In genomic region chr14:56183631-56184157, GRCh38 we compare ENCODE assay signal across 25 cellular contexts.
"Had no signal": no experiment of that assay in that cellular context is flagged by ENCODE, and none has a peak within 500 bp of the region (broad histone marks: within the 10 kb centered on the region; RNA-seq: fewer than 3 reads in every experiment).

No MANE protein-coding gene starts in this region.

- H3K36me3 ChIP-seq: esophagus muscularis mucosa, heart right ventricle, ovary, thyroid gland had no signal

- H3K27ac ChIP-seq: coronary artery, esophagus muscularis mucosa, lower lobe of right lung, ovary, psoas muscle, sigmoid colon, stomach, thyroid gland had no signal

- ATAC-seq: heart right ventricle; left ventricle myocardium superior; lower lobe of right lung; natural killer cell; psoas muscle; right cardiac atrium; stimulated activated effector memory CD8-positive, alpha-beta T cell treated with anti-CD3 and anti-CD28 coated beads, Interleukin-12 subunit alpha, Interleukin-12 subunit beta, amount 100 ng/mL, for 72 hours had no signal

- FAIRE-seq: endothelial cell of umbilical vein had no signal

- H3K27ac Mint-ChIP-seq: natural killer cell; stimulated activated effector memory CD8-positive, alpha-beta T cell treated with anti-CD3 and anti-CD28 coated beads, Interleukin-12 subunit alpha, Interleukin-12 subunit beta, amount 100 ng/mL, for 72 hours had no signal

- H3K4me1 ChIP-seq: esophagus muscularis mucosa, lower lobe of right lung, psoas muscle had no signal

- H3K27me3 ChIP-seq: esophagus muscularis mucosa, heart right ventricle, ovary, sigmoid colon, stomach, thyroid gland had no signal

- H3K36me3 Mint-ChIP-seq: natural killer cell; stimulated activated effector memory CD8-positive, alpha-beta T cell treated with anti-CD3 and anti-CD28 coated beads, Interleukin-12 subunit alpha, Interleukin-12 subunit beta, amount 100 ng/mL, for 72 hours had no signal

- H3K4me3 Mint-ChIP-seq: natural killer cell; stimulated activated effector memory CD8-positive, alpha-beta T cell treated with anti-CD3 and anti-CD28 coated beads, Interleukin-12 subunit alpha, Interleukin-12 subunit beta, amount 100 ng/mL, for 72 hours had no signal

- DNase-seq: dermis blood vessel endothelial cell; effector memory CD4-positive, alpha-beta T cell; foreskin melanocyte; glutamatergic neuron; heart right ventricle; hippocampal formation; left ventricle myocardium superior; lower lobe of right lung; natural killer cell; occipital lobe; ovary; posterior cingulate gyrus; psoas muscle; right cardiac atrium; sigmoid colon; stimulated activated CD4-positive, alpha-beta T cell treated with anti-CD3 and anti-CD28 coated beads, Interleukin-2, amount 100 ng/mL, for 24 hours; stimulated activated CD4-positive, alpha-beta T cell treated with anti-CD3 and anti-CD28 coated beads, Interleukin-4, amount 100 ng/mL, for 24 hours; stimulated activated naive CD4-positive, alpha-beta T cell treated with Interleukin-2 at 50 U/mL for 16 hours; stomach; thyroid gland; trophoblast cell had no signal

- H3K9me3 ChIP-seq: esophagus muscularis mucosa, lower lobe of right lung, ovary, psoas muscle, sigmoid colon, stomach, thyroid gland had no signal

- H3K9me3 Mint-ChIP-seq: natural killer cell; stimulated activated effector memory CD8-positive, alpha-beta T cell treated with anti-CD3 and anti-CD28 coated beads, Interleukin-12 subunit alpha, Interleukin-12 subunit beta, amount 100 ng/mL, for 72 hours had no signal

- H3K4me1 Mint-ChIP-seq: stimulated activated effector memory CD8-positive, alpha-beta T cell treated with anti-CD3 and anti-CD28 coated beads, Interleukin-12 subunit alpha, Interleukin-12 subunit beta, amount 100 ng/mL, for 72 hours had no signal

- H3K4me3 ChIP-seq: coronary artery, esophagus muscularis mucosa, heart right ventricle, lower lobe of right lung, ovary, psoas muscle, sigmoid colon, stomach, thyroid gland had no signal
